In genomic region chr4:45131020-45131419, GRCh38 we compare ENCODE assay signal across 28 cellular contexts.
"Had no signal": no experiment of that assay in that cellular context is flagged by ENCODE, and none has a peak within 500 bp of the region (broad histone marks: within the 10 kb centered on the region; RNA-seq: fewer than 3 reads in every experiment).

No MANE protein-coding gene starts in this region.

- H3K27ac ChIP-seq: brain microvascular endothelial cell, pancreas, prostate gland, sigmoid colon, thoracic aorta, uterus had no signal

- DNase-seq: activated CD4-positive, alpha-beta memory T cell treated with anti-CD3 and anti-CD28 coated beads, Interleukin-2, amount 10 ng/mL, durations not matched to agents 7 days and 5 days; activated CD4-positive, alpha-beta T cell treated with anti-CD3 and anti-CD28 coated beads for 1 hour; activated CD4-positive, alpha-beta T cell treated with anti-CD3 and anti-CD28 coated beads, Interleukin-2, amount 10 ng/mL, durations not matched to agents 7 days and 5 days; activated CD8-positive, alpha-beta memory T cell treated with anti-CD3 and anti-CD28 coated beads, Interleukin-2, amount 50 U/mL, for 48 hours; activated gamma-delta T cell; activated naive CD4-positive, alpha-beta T cell treated with anti-CD3 and anti-CD28 coated beads, Interleukin-2, amount 50 U/mL, for 16 hours; activated T-cell treated with anti-CD3 and anti-CD28 coated beads, Interleukin-2, amount 50 U/mL, for 24 hours; amniotic stem cell; brain microvascular endothelial cell; caudate nucleus; endodermal cell; foreskin fibroblast; head of caudate nucleus; hippocampal formation; kidney; left colon; midbrain; naive thymus-derived CD8-positive, alpha-beta T cell; nucleus accumbens; pancreas; retina; sigmoid colon; small intestine; stimulated activated CD4-positive, alpha-beta T cell treated with anti-CD3 and anti-CD28 coated beads, Interleukin-4, amount 100 ng/mL, for 24 hours; uterus had no signal

- FAIRE-seq: astrocyte, kidney, pancreas, small intestine had no signal

- H3K4me3 ChIP-seq: pancreas, prostate gland, sigmoid colon, thoracic aorta, uterus had no signal
